In genomic region chr3:9869955-9870354, GRCh38 we compare ENCODE assay signal across 38 cellular contexts. TPM values are rescaled to one million over a fixed set of nuclear protein-coding genes. Genes with fewer than 3 reads are reported as not detected.
"Had no signal": no experiment of that assay in that cellular context is flagged by ENCODE, and none has a peak within 500 bp of the region (broad histone marks: within the 10 kb centered on the region; RNA-seq: fewer than 3 reads in every experiment).

No MANE protein-coding gene starts in this region.

- DNase-seq: activated CD4-positive, alpha-beta memory T cell treated with anti-CD3 and anti-CD28 coated beads for 36 hours; activated CD4-positive, alpha-beta T cell treated with anti-CD3 and anti-CD28 coated beads for 36 hours; activated CD4-positive, alpha-beta T cell treated with anti-CD3 and anti-CD28 coated beads, Interleukin-2, amount 10 ng/mL, durations not matched to agents 24 days and 14 days; activated CD4-positive, CD25-positive, alpha-beta regulatory T cell; activated CD4-positive, CD25-positive, alpha-beta regulatory T cell treated with anti-CD3 and anti-CD28 coated beads, Interleukin-2, amount 50 U/mL, for 72 hours; activated CD8-positive, alpha-beta memory T cell treated with anti-CD3 and anti-CD28 coated beads, Interleukin-2, amount 10 ng/mL, durations not matched to agents 7 days and 5 days; activated CD8-positive, alpha-beta memory T cell treated with anti-CD3 and anti-CD28 coated beads, Interleukin-2, amount 50 U/mL, for 4 hours; activated CD8-positive, alpha-beta T cell treated with anti-CD3 and anti-CD28 coated beads, Interleukin-2, amount 10 ng/mL, durations not matched to agents 7 days and 5 days; activated effector memory CD4-positive, alpha-beta T cell treated with anti-CD3 and anti-CD28 coated beads, Interleukin-2, amount 50 U/mL, for 16 hours; activated naive CD4-positive, alpha-beta T cell treated with anti-CD3 and anti-CD28 coated beads for 36 hours; activated naive CD8-positive, alpha-beta T cell treated with anti-CD3 and anti-CD28 coated beads for 36 hours; activated naive CD8-positive, alpha-beta T cell treated with anti-CD3 and anti-CD28 coated beads, Interleukin-2, amount 50 U/mL, for 24 hours; activated T-cell treated with anti-CD3 and anti-CD28 coated beads, Interleukin-2, amount 50 U/mL, for 1 hour; activated T-cell treated with anti-CD3 and anti-CD28 coated beads, Interleukin-2, amount 50 U/mL, for 48 hours; anterior cingulate cortex; brain microvascular endothelial cell; cortex of kidney; dermis blood vessel endothelial cell; effector CD4-positive, alpha-beta T cell; effector memory CD8-positive, alpha-beta T cell; erythroblast; gastrocnemius medialis; glutamatergic neuron; heart left ventricle; T-helper 1 cell; T-helper 17 cell; T1000 had no signal

- H3K4me3 Mint-ChIP-seq: activated CD4-positive, alpha-beta memory T cell treated with anti-CD3 and anti-CD28 coated beads for 36 hours; activated CD4-positive, alpha-beta T cell treated with anti-CD3 and anti-CD28 coated beads for 36 hours; activated CD4-positive, alpha-beta T cell treated with anti-CD3 and anti-CD28 coated beads, Interleukin-2, amount 10 ng/mL, durations not matched to agents 24 days and 14 days; activated CD8-positive, alpha-beta memory T cell treated with anti-CD3 and anti-CD28 coated beads, Interleukin-2, amount 10 ng/mL, durations not matched to agents 7 days and 5 days; activated CD8-positive, alpha-beta T cell treated with anti-CD3 and anti-CD28 coated beads, Interleukin-2, amount 10 ng/mL, durations not matched to agents 7 days and 5 days; activated naive CD4-positive, alpha-beta T cell treated with anti-CD3 and anti-CD28 coated beads for 36 hours; activated naive CD4-positive, alpha-beta T cell treated with anti-CD3 and anti-CD28 coated beads, Interleukin-2, amount 50 U/mL, for 24 hours; activated naive CD8-positive, alpha-beta T cell treated with anti-CD3 and anti-CD28 coated beads for 36 hours; activated naive CD8-positive, alpha-beta T cell treated with anti-CD3 and anti-CD28 coated beads, Interleukin-2, amount 50 U/mL, for 24 hours; activated T-helper 1 cell treated with anti-CD3 and anti-CD28 coated beads, Interleukin-12 subunit alpha, Interleukin-12 subunit beta, Interleukin-2, Interleukin-4 antibody, amounts not matched to agents 30 ng/mL and 10 ng/mL and 1 ng/mL, durations not matched to agents 14 hours and 24 hours and 36 hours; central memory CD8-positive, alpha-beta T cell; effector memory CD8-positive, alpha-beta T cell; T-helper 17 cell; T-helper 2 cell treated with Interferon-gamma antibody and Interleukin-4, amounts not matched to agents 5 μg/mL and 100 μg/mL, for 36 hours had no signal

- H3K36me3 Mint-ChIP-seq: activated CD4-positive, alpha-beta memory T cell treated with anti-CD3 and anti-CD28 coated beads for 36 hours; activated CD8-positive, alpha-beta memory T cell treated with anti-CD3 and anti-CD28 coated beads, Interleukin-2, amount 10 ng/mL, durations not matched to agents 7 days and 5 days; activated naive CD4-positive, alpha-beta T cell treated with anti-CD3 and anti-CD28 coated beads, Interleukin-2, amount 50 U/mL, for 24 hours; activated naive CD8-positive, alpha-beta T cell treated with anti-CD3 and anti-CD28 coated beads for 36 hours had no signal

- ATAC-seq: activated CD4-positive, alpha-beta T cell treated with anti-CD3 and anti-CD28 coated beads for 36 hours; activated CD8-positive, alpha-beta memory T cell treated with anti-CD3 and anti-CD28 coated beads, Interleukin-2, amount 10 ng/mL, durations not matched to agents 7 days and 5 days; activated CD8-positive, alpha-beta T cell treated with anti-CD3 and anti-CD28 coated beads, Interleukin-2, amount 10 ng/mL, durations not matched to agents 7 days and 5 days; activated naive CD8-positive, alpha-beta T cell treated with anti-CD3 and anti-CD28 coated beads, Interleukin-2, amount 50 U/mL, for 24 hours; effector memory CD8-positive, alpha-beta T cell; gastrocnemius medialis; heart left ventricle; T-helper 17 cell had no signal

- H3K36me3 ChIP-seq: brain microvascular endothelial cell, esophagus muscularis mucosa, gastrocnemius medialis, heart left ventricle had no signal

- H3K27ac Mint-ChIP-seq: activated CD4-positive, alpha-beta memory T cell treated with anti-CD3 and anti-CD28 coated beads for 36 hours; activated CD4-positive, alpha-beta T cell treated with anti-CD3 and anti-CD28 coated beads for 36 hours; activated CD4-positive, alpha-beta T cell treated with anti-CD3 and anti-CD28 coated beads, Interleukin-2, amount 10 ng/mL, durations not matched to agents 24 days and 14 days; activated CD8-positive, alpha-beta memory T cell treated with anti-CD3 and anti-CD28 coated beads, Interleukin-2, amount 10 ng/mL, durations not matched to agents 7 days and 5 days; activated CD8-positive, alpha-beta T cell treated with anti-CD3 and anti-CD28 coated beads, Interleukin-2, amount 10 ng/mL, durations not matched to agents 7 days and 5 days; activated naive CD4-positive, alpha-beta T cell treated with anti-CD3 and anti-CD28 coated beads for 36 hours; activated naive CD4-positive, alpha-beta T cell treated with anti-CD3 and anti-CD28 coated beads, Interleukin-2, amount 50 U/mL, for 24 hours; activated naive CD8-positive, alpha-beta T cell treated with anti-CD3 and anti-CD28 coated beads for 36 hours; activated naive CD8-positive, alpha-beta T cell treated with anti-CD3 and anti-CD28 coated beads, Interleukin-2, amount 50 U/mL, for 24 hours; activated T-helper 1 cell treated with anti-CD3 and anti-CD28 coated beads, Interleukin-12 subunit alpha, Interleukin-12 subunit beta, Interleukin-2, Interleukin-4 antibody, amounts not matched to agents 30 ng/mL and 10 ng/mL and 1 ng/mL, durations not matched to agents 14 hours and 24 hours and 36 hours; activated T-helper 2 cell treated with anti-CD3 and anti-CD28 coated beads, Interferon-gamma antibody, Interleukin-2, Interleukin-4, amounts not matched to agents 10 μg/mL and 5 μg/mL and 100 μg/mL, durations not matched to agents 14 hours and 24 hours and 36 hours; effector memory CD8-positive, alpha-beta T cell; T-helper 17 cell; T-helper 2 cell treated with Interferon-gamma antibody and Interleukin-4, amounts not matched to agents 5 μg/mL and 100 μg/mL, for 36 hours had no signal

- H3K9me3 Mint-ChIP-seq: activated CD4-positive, alpha-beta memory T cell treated with anti-CD3 and anti-CD28 coated beads for 36 hours; activated CD4-positive, alpha-beta T cell treated with anti-CD3 and anti-CD28 coated beads, Interleukin-2, amount 10 ng/mL, durations not matched to agents 24 days and 14 days; activated naive CD4-positive, alpha-beta T cell treated with anti-CD3 and anti-CD28 coated beads for 36 hours; activated naive CD4-positive, alpha-beta T cell treated with anti-CD3 and anti-CD28 coated beads, Interleukin-2, amount 50 U/mL, for 24 hours; activated naive CD8-positive, alpha-beta T cell treated with anti-CD3 and anti-CD28 coated beads for 36 hours; activated naive CD8-positive, alpha-beta T cell treated with anti-CD3 and anti-CD28 coated beads, Interleukin-2, amount 50 U/mL, for 24 hours; activated T-helper 1 cell treated with anti-CD3 and anti-CD28 coated beads, Interleukin-12 subunit alpha, Interleukin-12 subunit beta, Interleukin-2, Interleukin-4 antibody, amounts not matched to agents 30 ng/mL and 10 ng/mL and 1 ng/mL, durations not matched to agents 14 hours and 24 hours and 36 hours; activated T-helper 2 cell treated with anti-CD3 and anti-CD28 coated beads, Interferon-gamma antibody, Interleukin-2, Interleukin-4, amounts not matched to agents 10 μg/mL and 5 μg/mL and 100 μg/mL, durations not matched to agents 14 hours and 24 hours and 36 hours; central memory CD8-positive, alpha-beta T cell; effector memory CD8-positive, alpha-beta T cell; T-helper 2 cell treated with Interferon-gamma antibody and Interleukin-4, amounts not matched to agents 5 μg/mL and 100 μg/mL, for 36 hours had no signal

- H3K4me3 ChIP-seq: esophagus muscularis mucosa, gastrocnemius medialis, heart left ventricle had no signal

- H3K27me3 Mint-ChIP-seq: activated CD4-positive, alpha-beta memory T cell treated with anti-CD3 and anti-CD28 coated beads for 36 hours; activated CD4-positive, alpha-beta T cell treated with anti-CD3 and anti-CD28 coated beads for 36 hours; activated CD4-positive, alpha-beta T cell treated with anti-CD3 and anti-CD28 coated beads, Interleukin-2, amount 10 ng/mL, durations not matched to agents 24 days and 14 days; activated CD8-positive, alpha-beta memory T cell treated with anti-CD3 and anti-CD28 coated beads, Interleukin-2, amount 10 ng/mL, durations not matched to agents 7 days and 5 days; activated naive CD4-positive, alpha-beta T cell treated with anti-CD3 and anti-CD28 coated beads, Interleukin-2, amount 50 U/mL, for 24 hours; activated naive CD8-positive, alpha-beta T cell treated with anti-CD3 and anti-CD28 coated beads for 36 hours; activated naive CD8-positive, alpha-beta T cell treated with anti-CD3 and anti-CD28 coated beads, Interleukin-2, amount 50 U/mL, for 24 hours; central memory CD8-positive, alpha-beta T cell; effector memory CD8-positive, alpha-beta T cell; T-helper 17 cell had no signal

- H3K4me1 ChIP-seq: gastrocnemius medialis had no signal

- H3K27ac ChIP-seq: brain microvascular endothelial cell, foreskin keratinocyte, gastrocnemius medialis, heart left ventricle had no signal

- H3K9me3 ChIP-seq: esophagus muscularis mucosa, gastrocnemius medialis, heart left ventricle had no signal

- H3K27me3 ChIP-seq: brain microvascular endothelial cell, esophagus muscularis mucosa, foreskin keratinocyte, gastrocnemius medialis, heart left ventricle had no signal

- H3K4me1 Mint-ChIP-seq: activated CD4-positive, alpha-beta T cell treated with anti-CD3 and anti-CD28 coated beads for 36 hours; activated CD4-positive, alpha-beta T cell treated with anti-CD3 and anti-CD28 coated beads, Interleukin-2, amount 10 ng/mL, durations not matched to agents 24 days and 14 days; activated CD8-positive, alpha-beta memory T cell treated with anti-CD3 and anti-CD28 coated beads, Interleukin-2, amount 10 ng/mL, durations not matched to agents 7 days and 5 days; activated naive CD4-positive, alpha-beta T cell treated with anti-CD3 and anti-CD28 coated beads, Interleukin-2, amount 50 U/mL, for 24 hours; activated naive CD8-positive, alpha-beta T cell treated with anti-CD3 and anti-CD28 coated beads for 36 hours; activated naive CD8-positive, alpha-beta T cell treated with anti-CD3 and anti-CD28 coated beads, Interleukin-2, amount 50 U/mL, for 24 hours; central memory CD8-positive, alpha-beta T cell had no signal

RNA-seq across cellular contexts. Expression of gene CIDEC, which starts 10.1 kb away (rescaled TPM):
- total RNA-seq: activated CD4-positive, alpha-beta memory T cell treated with anti-CD3 and anti-CD28 coated beads for 36 hours; activated CD4-positive, alpha-beta T cell treated with anti-CD3 and anti-CD28 coated beads for 36 hours; activated CD4-positive, alpha-beta T cell treated with anti-CD3 and anti-CD28 coated beads, Interleukin-2, amount 10 ng/mL, durations not matched to agents 24 days and 14 days; activated CD8-positive, alpha-beta memory T cell treated with anti-CD3 and anti-CD28 coated beads for 36 hours; activated CD8-positive, alpha-beta memory T cell treated with anti-CD3 and anti-CD28 coated beads, Interleukin-2, amount 10 ng/mL, durations not matched to agents 7 days and 5 days; activated CD8-positive, alpha-beta T cell treated with anti-CD3 and anti-CD28 coated beads, Interleukin-2, amount 10 ng/mL, durations not matched to agents 7 days and 5 days; activated naive CD4-positive, alpha-beta T cell treated with anti-CD3 and anti-CD28 coated beads for 36 hours; activated T-helper 1 cell treated with anti-CD3 and anti-CD28 coated beads, Interleukin-12 subunit alpha, Interleukin-12 subunit beta, Interleukin-2, Interleukin-4 antibody, amounts not matched to agents 30 ng/mL and 10 ng/mL and 1 ng/mL, durations not matched to agents 14 hours and 24 hours and 36 hours; activated T-helper 2 cell treated with anti-CD3 and anti-CD28 coated beads, Interferon-gamma antibody, Interleukin-2, Interleukin-4, amounts not matched to agents 10 μg/mL and 5 μg/mL and 100 μg/mL, durations not matched to agents 14 hours and 24 hours and 36 hours; astrocyte; bronchial epithelial cell; cerebellum; dermis blood vessel endothelial cell; foreskin keratinocyte; T-helper 17 cell had no signal
